In genomic region chr21:25428537-25428936, GRCh38 we compare ENCODE assay signal across 1 cellular context.
TF ChIP-seq lines count a peak whose summit lies in the region.

No MANE protein-coding gene starts in this region.

TF ChIP-seq in IMR-90, 13 proteins besides CTCF, POLR2A, EP300 and RAD21:
- TF ChIP-seq CEBPB (IDR thresholded peaks at IDR 0.05; ENCODE audit: low read depth, low read length) (no peak), MXI1 (IDR thresholded peaks at IDR 0.05; ENCODE audit: borderline replicate concordance, low read depth, low read length) (no peak)
